Comparison of ENCODE assay signal across 9 cellular contexts in the genomic region with DNA sequence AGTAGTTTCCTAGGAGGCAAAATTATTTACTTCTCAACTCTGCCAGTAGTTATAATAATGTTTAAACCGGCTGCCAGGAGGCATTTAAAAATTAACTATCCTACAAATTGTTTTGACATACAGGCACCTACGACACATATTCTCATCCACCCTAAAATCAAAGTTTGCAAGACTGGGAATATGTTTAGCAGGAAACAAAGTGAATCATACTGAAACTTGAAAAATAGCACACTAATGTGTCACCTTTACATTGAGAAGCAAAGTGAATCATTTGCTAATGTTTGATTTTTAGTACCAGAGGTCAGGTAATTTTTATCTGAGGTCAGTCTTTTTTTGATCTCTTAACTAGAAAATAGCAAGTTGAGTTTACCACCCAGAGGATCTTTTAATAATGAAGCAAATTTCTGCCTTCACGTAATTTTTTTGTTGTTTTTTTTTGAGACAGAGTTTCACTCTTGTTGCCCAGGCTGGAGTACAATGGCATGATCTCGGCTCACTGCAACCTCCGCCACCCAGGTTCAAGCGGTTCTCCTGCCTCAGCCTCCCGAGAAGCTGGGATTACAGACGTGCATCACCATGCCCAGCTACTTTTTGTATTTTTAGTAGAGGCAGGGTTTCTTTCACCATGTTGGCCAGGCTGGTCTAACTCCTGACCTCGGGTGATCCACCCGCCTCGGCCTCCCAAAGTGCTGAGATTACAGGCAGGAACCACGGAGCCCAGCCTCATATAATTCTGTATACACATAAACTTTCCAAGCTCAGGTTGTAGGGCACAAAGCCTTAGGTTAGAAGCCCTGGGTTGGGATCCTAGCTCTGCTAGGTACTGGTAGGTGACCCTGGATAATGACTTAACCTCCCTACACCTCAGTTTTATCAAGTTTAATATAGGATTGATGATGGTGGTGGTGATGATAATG.
DNase-seq lines count a peak whose midpoint lies in the region; ATAC-seq, FAIRE-seq and TF ChIP-seq lines count a peak whose summit lies in the region.
"Had no signal": no experiment of that assay in that cellular context is flagged by ENCODE, and none has a peak within 500 bp of the region (broad histone marks: within the 10 kb centered on the region; RNA-seq: fewer than 3 reads in every experiment).

No MANE protein-coding gene starts in this region.

- H3K4me3 ChIP-seq in A549 (no peak overlapping the region), coronary artery (no peak overlapping the region), lower leg skin (ENCODE audit: low read depth, poor library complexity, severe bottlenecking) (no peak overlapping the region)

- peak; percentile 77 to 82; a peak in 4 of 5 replicates for TF ChIP-seq EP300 in A549 (IDR thresholded peaks at IDR 0.05)

- peak; percentile 77 to 86 for DNase-seq in A549 (ENCODE audit: low read depth in 1 of 2, low spot score in 1 of 2)
- DNase-seq in epithelial cell of prostate (ENCODE audit: low read depth, low spot score) = peak; percentile 88
- no peak for DNase-seq in NCI-H1105 (lab: John Stamatoyannopoulos, UW)
- no peak for DNase-seq in coronary artery (ENCODE audit: low spot score)
- DNase-seq in lower leg skin (ENCODE audit: low spot score in 2 of 2) = no peak
- no peak for DNase-seq in RPMI8226
- DNase-seq: CD4-positive, alpha-beta memory T cell had no signal

- peaks cover 24% of the 10 kb centered on the region for H3K4me1 ChIP-seq in A549

- peak overlapping the region; percentile 71 to 89 for H3K27ac ChIP-seq in A549
- peak overlapping the region; percentile 87 for H3K27ac ChIP-seq in epithelial cell of prostate
- no peak overlapping the region for H3K27ac ChIP-seq in coronary artery

- peak; percentile 29 to 59; a peak in 4 of 5 replicates for TF ChIP-seq RAD21 in A549 (conservative IDR thresholded peaks at IDR 0.05 in 1 of 2, IDR thresholded peaks at IDR 0.05 in 1 of 2)

- ATAC-seq in A549 = peak; percentile 89 to 96
- ATAC-seq in GM19351 (IDR thresholded peaks at IDR 0.05; ENCODE audit: unreplicated experiment) = peak; percentile 64
- peak; percentile 47 for ATAC-seq in HG03565 (IDR thresholded peaks at IDR 0.05; ENCODE audit: unreplicated experiment)

- intact Hi-C loops in lower leg skin (cut with DNase I; ENCODE audit: low total_unique reads) = no loop called here

- WGBS in A549 (ENCODE audit: missing lambda C conversion rate) = 17% methylated on average over 12 of the region's 12 CpGs
- WGBS in lower leg skin, 2 donors = 85 to 88% methylated on average over 12 of the region's 12 CpGs

- TF ChIP-seq POLR2A in A549 (IDR thresholded peaks at IDR 0.05; ENCODE audit: low read length) (no peak), lower leg skin (IDR thresholded peaks at IDR 0.05) (no peak)

- no peaks in the 10 kb centered on the region for H3K9me3 ChIP-seq in A549

- FAIRE-seq in A549 (lab: Jason Lieb, UNC) = no peak

- CTCF ChIA-PET in A549 (lab: Yijun Ruan, JAX) = interaction anchor here (0.6 to 4.3 kb wide), 20 partner anchors 8 to 261 kb away, joined by 3 to 40 read pairs (median 5); partner anchors contain the start of gene UGCG

- no peak for TF ChIP-seq CTCF in A549 (IDR thresholded peaks at IDR 0.05)
- no peak for TF ChIP-seq CTCF in coronary artery (IDR thresholded peaks at IDR 0.05)
- TF ChIP-seq CTCF in lower leg skin (IDR thresholded peaks at IDR 0.05) = no peak

- H3K4me2 ChIP-seq in A549 = peak overlapping the region; percentile 69

- POLR2A ChIA-PET in A549 (lab: Yijun Ruan, JAX) = no interaction called here

TF ChIP-seq in A549, 52 proteins besides CTCF, POLR2A, EP300 and RAD21:
- TF ChIP-seq HOXB13 (CRISPR knock-in tag; IDR thresholded peaks at IDR 0.05; ENCODE audit: low read depth) (no peak; the same call in 1 of the 2 replicates), FOSL2 (IDR thresholded peaks at IDR 0.05) (peak; percentile 97), FOSL2 (CRISPR knock-in tag; IDR thresholded peaks at IDR 0.05) (peak; percentile 97), JUN (IDR thresholded peaks at IDR 0.05) (peak; percentile 70 to 88; a peak in 2 of 5 replicates), CHD4 (IDR thresholded peaks at IDR 0.05; ENCODE audit: borderline replicate concordance) (no peak), NFE2L2 (conservative IDR thresholded peaks at IDR 0.05; ENCODE audit: low read length) (no peak), BHLHE40 (IDR thresholded peaks at IDR 0.05; ENCODE audit: low read depth, low read length) (no peak), JUNB (IDR thresholded peaks at IDR 0.05) (peak; percentile 95), SMC3 (IDR thresholded peaks at IDR 0.05) (peak; percentile 48; the same call in 2 of the 3 replicates), MAFK (IDR thresholded peaks at IDR 0.05; ENCODE audit: partially characterized antibody) (peak; percentile 36), ZC3H11A (IDR thresholded peaks at IDR 0.05) (no peak), GATA3 (IDR thresholded peaks at IDR 0.05; ENCODE audit: borderline replicate concordance) (peak; percentile 88; the same call in 1 of the 2 replicates), ZNF302 (CRISPR knock-in tag; IDR thresholded peaks at IDR 0.05) (no peak), HEYL (CRISPR knock-in tag; IDR thresholded peaks at IDR 0.05) (no peak), CEBPB (IDR thresholded peaks at IDR 0.05) (peak; percentile 41 to 83; a peak in 3 of 4 replicates), ESRRA (IDR thresholded peaks at IDR 0.05; ENCODE audit: borderline replicate concordance, low read length) (no peak), NPAS2 (CRISPR knock-in tag; IDR thresholded peaks at IDR 0.05; ENCODE audit: borderline replicate concordance) (no peak), CHD2 (IDR thresholded peaks at IDR 0.05; ENCODE audit: low read length, partially characterized antibody) (no peak)
- TF ChIP-seq, protein P1, sequence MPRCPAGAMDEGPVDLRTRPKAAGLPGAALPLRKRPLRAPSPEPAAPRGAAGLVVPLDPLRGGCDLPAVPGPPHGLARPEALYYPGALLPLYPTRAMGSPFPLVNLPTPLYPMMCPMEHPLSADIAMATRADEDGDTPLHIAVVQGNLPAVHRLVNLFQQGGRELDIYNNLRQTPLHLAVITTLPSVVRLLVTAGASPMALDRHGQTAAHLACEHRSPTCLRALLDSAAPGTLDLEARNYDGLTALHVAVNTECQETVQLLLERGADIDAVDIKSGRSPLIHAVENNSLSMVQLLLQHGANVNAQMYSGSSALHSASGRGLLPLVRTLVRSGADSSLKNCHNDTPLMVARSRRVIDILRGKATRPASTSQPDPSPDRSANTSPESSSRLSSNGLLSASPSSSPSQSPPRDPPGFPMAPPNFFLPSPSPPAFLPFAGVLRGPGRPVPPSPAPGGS (IDR thresholded peaks at IDR 0.05) = peak; percentile 91
- TF ChIP-seq, protein P2, sequence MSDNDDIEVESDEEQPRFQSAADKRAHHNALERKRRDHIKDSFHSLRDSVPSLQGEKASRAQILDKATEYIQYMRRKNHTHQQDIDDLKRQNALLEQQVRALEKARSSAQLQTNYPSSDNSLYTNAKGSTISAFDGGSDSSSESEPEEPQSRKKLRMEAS (IDR thresholded peaks at IDR 0.05) = peak; percentile 65; the same call in 1 of the 2 replicates
- TF ChIP-seq, protein P3, sequence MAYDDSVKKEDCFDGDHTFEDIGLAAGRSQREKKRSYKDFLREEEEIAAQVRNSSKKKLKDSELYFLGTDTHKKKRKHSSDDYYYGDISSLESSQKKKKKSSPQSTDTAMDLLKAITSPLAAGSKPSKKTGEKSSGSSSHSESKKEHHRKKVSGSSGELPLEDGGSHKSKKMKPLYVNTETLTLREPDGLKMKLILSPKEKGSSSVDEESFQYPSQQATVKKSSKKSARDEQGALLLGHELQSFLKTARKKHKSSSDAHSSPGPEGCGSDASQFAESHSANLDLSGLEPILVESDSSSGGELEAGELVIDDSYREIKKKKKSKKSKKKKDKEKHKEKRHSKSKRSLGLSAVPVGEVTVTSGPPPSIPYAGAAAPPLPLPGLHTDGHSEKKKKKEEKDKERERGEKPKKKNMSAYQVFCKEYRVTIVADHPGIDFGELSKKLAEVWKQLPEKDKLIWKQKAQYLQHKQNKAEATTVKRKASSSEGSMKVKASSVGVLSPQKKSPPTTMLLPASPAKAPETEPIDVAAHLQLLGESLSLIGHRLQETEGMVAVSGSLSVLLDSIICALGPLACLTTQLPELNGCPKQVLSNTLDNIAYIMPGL (CRISPR knock-in tag; IDR thresholded peaks at IDR 0.05; ENCODE audit: borderline replicate concordance) = no peak

Comparison
In these comparisons a context has a peak if more than half of its experiments do, and no peak if none do; other contexts are left out.
1. DNase-seq: peak in A549 (2 of 2) and epithelial cell of prostate (single experiment); none in NCI-H1105 (single experiment), coronary artery (single experiment), lower leg skin (0 of 2) and RPMI8226 (single experiment).
2. H3K27ac ChIP-seq: peak in A549 (2 of 2) and epithelial cell of prostate (single experiment); none in coronary artery (0 of 2).
3. Peak in every context shown above with its lines, with median percentiles within 50 percentile points of each other: ATAC-seq.